In the genomic region with DNA sequence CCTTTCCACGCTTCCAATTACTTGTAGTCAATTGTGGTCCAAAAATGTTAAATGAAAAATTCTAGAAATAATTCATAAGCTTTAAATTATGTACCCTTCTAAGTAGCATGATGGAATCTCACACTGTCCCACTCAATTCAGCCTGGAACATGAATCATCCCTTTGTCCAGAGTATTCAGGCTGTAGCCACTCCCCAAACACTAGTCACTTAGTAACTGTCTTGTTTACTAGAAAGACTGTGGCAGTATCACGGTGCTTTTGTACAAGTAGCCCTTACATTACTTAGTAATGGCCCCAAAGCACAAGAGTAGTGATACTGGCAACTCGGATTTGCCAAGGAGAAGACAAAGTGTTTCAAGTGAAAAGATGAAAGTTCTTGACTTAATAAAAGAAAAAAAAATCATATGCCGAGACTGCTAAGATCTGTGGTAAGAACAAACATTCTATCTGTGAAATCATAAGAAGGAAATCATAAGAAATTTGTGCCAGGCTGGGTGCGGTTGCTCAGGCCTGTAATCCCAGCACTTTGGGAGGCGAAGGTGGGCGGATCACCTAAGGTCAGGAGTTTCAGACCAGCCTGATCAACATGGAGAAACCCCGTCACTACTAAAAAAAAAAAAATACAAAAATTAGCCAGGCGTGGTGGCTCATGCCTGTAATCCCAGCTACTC, we compare ENCODE assay signal across 10 cellular contexts.
A peak's percentile ranks its signal among the peaks of the same experiment; 100 is the strongest.
DNase-seq lines count a peak whose midpoint lies in the region; TF ChIP-seq lines count a peak whose summit lies in the region.
"Had no signal": no experiment of that assay in that cellular context is flagged by ENCODE, and none has a peak within 500 bp of the region (broad histone marks: within the 10 kb centered on the region; RNA-seq: fewer than 3 reads in every experiment).

No MANE protein-coding gene starts in this region.

- H4K20me1 ChIP-seq in mammary epithelial cell (ENCODE audit: insufficient read depth, low read length), result no peaks in the 10 kb centered on the region

- intact Hi-C loops in mammary epithelial cell (cut with micrococcal nuclease), result no loop called here

- no peak overlapping the region for H3K9ac ChIP-seq in HUES48 (ENCODE audit: low read depth, low read length)
- peak overlapping the region; percentile 61 for H3K9ac ChIP-seq in mammary epithelial cell (ENCODE audit: insufficient read depth, low read length)

- H3K4me1 ChIP-seq in HUES48 (ENCODE audit: control insufficient read depth, insufficient read depth, low read length) (no peaks in the 10 kb centered on the region), mammary epithelial cell (ENCODE audit: insufficient read depth, low read length) (peaks cover 9% of the 10 kb centered on the region)
- H3K4me1 ChIP-seq: esophagus squamous epithelium, thyroid gland had no signal

- H3K4me3 ChIP-seq in AG04449 (ENCODE audit: low read depth, low read length), result no peak overlapping the region
- no peak overlapping the region for H3K4me3 ChIP-seq in HUES48 (ENCODE audit: low read depth, low read length)
- no peak overlapping the region for H3K4me3 ChIP-seq in mammary epithelial cell (replicated peaks in 1 of 3; ENCODE audit: insufficient read depth in 1 of 3, low read depth in 2 of 3, low read length in 3 of 3)
- H3K4me3 ChIP-seq: esophagus squamous epithelium, thyroid gland had no signal

- DNase-seq in AG04449 (ENCODE audit: low read depth, low spot score) (peak; percentile 28), mammary epithelial cell (peak; percentile 89), left kidney (ENCODE audit: low read depth, low spot score) (peak; percentile 19), COR-L47 (lab: John Stamatoyannopoulos, UW) (no peak), NOMO-1 treated with dmso at 0.1 percent for 144 hours (lab: John Stamatoyannopoulos, UW; ENCODE audit: unreplicated experiment) (no peak), NCI-H1417 treated with DMSO at 0.1 percent for 48 hours (lab: John Stamatoyannopoulos, UW) (no peak)
- no peak for DNase-seq in stimulated activated CD4-positive, alpha-beta T cell treated with anti-CD3 and anti-CD28 coated beads, Interleukin-4, amount 100 ng/mL, for 1 hour
- DNase-seq: esophagus squamous epithelium, thyroid gland had no signal

- WGBS in mammary epithelial cell (ENCODE audit: low coverage, missing lambda C conversion rate), result 51% methylated on average over 5 of the region's 9 CpGs

- POLR2A ChIA-PET in AG04449 (lab: Yijun Ruan, JAX), result no interaction called here

- H3K79me2 ChIP-seq in mammary epithelial cell (ENCODE audit: insufficient read depth, low read length), result no peaks in the 10 kb centered on the region

- dilution Hi-C loops in mammary epithelial cell (cut with HindIII; ENCODE audit: low sequenced_read_pairs), result no loop called here

- peaks cover 13% of the 10 kb centered on the region for H3K36me3 ChIP-seq in HUES48 (ENCODE audit: control insufficient read depth, insufficient read depth, low read length)
- H3K36me3 ChIP-seq in mammary epithelial cell (ENCODE audit: insufficient read depth, low read length), result peaks cover 16% of the 10 kb centered on the region
- H3K36me3 ChIP-seq: thyroid gland had no signal

- H3K9me3 ChIP-seq in HUES48 (ENCODE audit: control insufficient read depth, insufficient read depth, low read length), result no peaks in the 10 kb centered on the region
- H3K9me3 ChIP-seq in mammary epithelial cell (replicated peaks; ENCODE audit: insufficient read depth, low read length), result no peaks in the 10 kb centered on the region
- H3K9me3 ChIP-seq: esophagus squamous epithelium, thyroid gland had no signal

- H3K27ac ChIP-seq in HUES48 (ENCODE audit: low read depth, low read length) (peak overlapping the region; percentile 28), mammary epithelial cell (ENCODE audit: insufficient read depth, low read depth, low read length) (peak overlapping the region; percentile 95)
- H3K27ac ChIP-seq: esophagus squamous epithelium, thyroid gland had no signal

- H3K4me2 ChIP-seq in mammary epithelial cell (ENCODE audit: insufficient read depth, low read depth, low read length), result no peak overlapping the region

- CTCF ChIA-PET in AG04449 (lab: Yijun Ruan, JAX), result interaction anchor here (0.7 to 1.2 kb wide), 2 partner anchors 27 to 129 kb away, joined by 3 read pairs; no protein-coding TSS in a partner anchor
- CTCF ChIA-PET in mammary epithelial cell (lab: Charles Lee; ENCODE audit: low non-redundant PET), result no interaction called here

- in situ Hi-C loops in mammary epithelial cell (cut with MboI; ENCODE audit: low sequenced_read_pairs in 2 of 2), result no loop called here

- H2AFZ ChIP-seq in mammary epithelial cell (ENCODE audit: low read depth, low read length), result no peak overlapping the region

- BruUV-seq in mammary epithelial cell (replicated peaks; lab: Mats Ljungman, UMichigan), result no TSS peak

- no peaks in the 10 kb centered on the region for H3K27me3 ChIP-seq in HUES48 (ENCODE audit: control insufficient read depth, insufficient read depth, low read length)
- H3K27me3 ChIP-seq in mammary epithelial cell (ENCODE audit: insufficient read depth, low read length), result no peaks in the 10 kb centered on the region
- H3K27me3 ChIP-seq: esophagus squamous epithelium, thyroid gland had no signal

- TF ChIP-seq CTCF in AG04449 (IDR thresholded peaks at IDR 0.05; ENCODE audit: insufficient read depth, low read length, missing control alignments) (no peak), mammary epithelial cell (conservative IDR thresholded peaks at IDR 0.05 in 1 of 2, IDR thresholded peaks at IDR 0.05 in 1 of 2; ENCODE audit: extremely low read depth in 1 of 2, insufficient read depth in 1 of 2, low read depth in 1 of 2, low read length in 2 of 2) (no peak)

Comparison
In these comparisons a context has a peak if more than half of its experiments do, and no peak if none do; other contexts are left out.
1. DNase-seq: peak in AG04449 (single experiment), mammary epithelial cell (single experiment) and left kidney (single experiment); none in COR-L47 (single experiment), stimulated activated CD4-positive, alpha-beta T cell treated with anti-CD3 and anti-CD28 coated beads, Interleukin-4, amount 100 ng/mL, for 1 hour (single experiment), NOMO-1 treated with dmso at 0.1 percent for 144 hours (single experiment) and NCI-H1417 treated with DMSO at 0.1 percent for 48 hours (single experiment).